Comparison of ENCODE assay signal across 10 cellular contexts in genomic region chr1:3352084-3352951, GRCh38.
A peak's percentile ranks its signal among the peaks of the same experiment; 100 is the strongest.
DNase-seq lines count a peak whose midpoint lies in the region; ATAC-seq and TF ChIP-seq lines count a peak whose summit lies in the region.
"Had no signal": no experiment of that assay in that cellular context is flagged by ENCODE, and none has a peak within 500 bp of the region (broad histone marks: within the 10 kb centered on the region; RNA-seq: fewer than 3 reads in every experiment).

No MANE protein-coding gene starts in this region.

- TF ChIP-seq EP300 in ovary (IDR thresholded peaks at IDR 0.05), result peak; percentile 68

- intact Hi-C loops in Panc1 (cut with micrococcal nuclease; ENCODE audit: unreplicated experiment) (no loop called here), ovary (cut with DNase I) (loop anchor here in 1 of 4 donors (5.0 kb wide), 1 partner anchor 40 kb away; no protein-coding TSS in a partner anchor)
- intact Hi-C loops in activated CD4-positive, alpha-beta T cell treated with anti-CD3 and anti-CD28 coated beads for 36 hours (cut with DNase I, micrococcal nuclease), result no loop called here
- intact Hi-C loops in CD4-positive, alpha-beta memory T cell (cut with micrococcal nuclease), result no loop called here

- H3K9me3 ChIP-seq in Panc1 (ENCODE audit: control insufficient read depth, insufficient read depth, low read depth, low read length), result no peaks in the 10 kb centered on the region
- no peaks in the 10 kb centered on the region for H3K9me3 ChIP-seq in ovary
- no peaks in the 10 kb centered on the region for H3K9me3 ChIP-seq in CD4-positive, alpha-beta memory T cell (ENCODE audit: control insufficient read depth in 1 of 2, low read length in 2 of 2)

- H3K4me1 Mint-ChIP-seq in activated CD4-positive, alpha-beta T cell treated with anti-CD3 and anti-CD28 coated beads for 36 hours, result no peaks in the 10 kb centered on the region
- no peaks in the 10 kb centered on the region for H3K4me1 Mint-ChIP-seq in CD4-positive, alpha-beta memory T cell

- H3K36me3 ChIP-seq in Panc1 (ENCODE audit: control insufficient read depth, insufficient read depth, low read length) (no peaks in the 10 kb centered on the region), ovary (no peaks in the 10 kb centered on the region)
- H3K36me3 ChIP-seq in CD4-positive, alpha-beta memory T cell (ENCODE audit: insufficient read depth, low read length), result no peaks in the 10 kb centered on the region

- no peak overlapping the region for H3K27ac Mint-ChIP-seq in activated CD4-positive, alpha-beta T cell treated with anti-CD3 and anti-CD28 coated beads for 36 hours
- H3K27ac Mint-ChIP-seq in CD4-positive, alpha-beta memory T cell, result no peak overlapping the region
- H3K27ac Mint-ChIP-seq: activated T-cell treated with anti-CD3 and anti-CD28 coated beads, Interleukin-2, amount 50 U/mL, for 72 hours; CD4-positive, alpha-beta T cell had no signal

- WGBS in ovary, 3 donors, result 5 to 10% (median 6%) methylated on average over 32 to 36 of the region's 36 CpGs

- BruUV-seq in Panc1 (replicated peaks; lab: Mats Ljungman, UMichigan), result no TSS peak

- H3K4me3 ChIP-seq in Panc1 (ENCODE audit: low read depth in 2 of 2, low read length in 2 of 2) (no peak overlapping the region), ovary (peak overlapping the region; percentile 4)
- H3K4me3 ChIP-seq in CD4-positive, alpha-beta memory T cell (ENCODE audit: low read length in 2 of 2), result no peak overlapping the region

- H3K27me3 Mint-ChIP-seq in activated CD4-positive, alpha-beta T cell treated with anti-CD3 and anti-CD28 coated beads for 36 hours, result peaks cover 2% of the 10 kb centered on the region
- H3K27me3 Mint-ChIP-seq in CD4-positive, alpha-beta memory T cell, result peaks cover 2% of the 10 kb centered on the region in 2 donors

- H3K9me3 Mint-ChIP-seq in activated CD4-positive, alpha-beta T cell treated with anti-CD3 and anti-CD28 coated beads for 36 hours (ENCODE audit: low read depth), result no peaks in the 10 kb centered on the region
- no peaks in the 10 kb centered on the region for H3K9me3 Mint-ChIP-seq in CD4-positive, alpha-beta memory T cell
- H3K9me3 Mint-ChIP-seq: activated T-cell treated with anti-CD3 and anti-CD28 coated beads, Interleukin-2, amount 50 U/mL, for 72 hours; CD4-positive, alpha-beta T cell had no signal

- ATAC-seq in Panc1 (peak; percentile 46), GM21447 (IDR thresholded peaks at IDR 0.05; ENCODE audit: unreplicated experiment) (no peak)
- no peak for ATAC-seq in activated CD4-positive, alpha-beta T cell treated with anti-CD3 and anti-CD28 coated beads for 36 hours
- ATAC-seq: activated T-cell treated with anti-CD3 and anti-CD28 coated beads, Interleukin-2, amount 50 U/mL, for 72 hours had no signal

- POLR2A ChIA-PET in Panc1 (lab: Charles Lee), result no interaction called here
- POLR2A ChIA-PET in activated CD4-positive, alpha-beta T cell treated with anti-CD3 and anti-CD28 coated beads for 36 hours (lab: Charles Lee), result no interaction called here
- POLR2A ChIA-PET in CD4-positive, alpha-beta memory T cell (lab: Charles Lee; ENCODE audit: partially characterized antibody), result no interaction called here

- TF ChIP-seq CTCF in Panc1 (IDR thresholded peaks at IDR 0.05) (no peak), ovary (IDR thresholded peaks at IDR 0.05) (no peak)

- in situ Hi-C loops in Panc1 (cut with HindIII; ENCODE audit: low pct_unique_long_range_greater_than_20kb, low sequenced_read_pairs), result no loop called here

- H3K27ac ChIP-seq in Panc1 (ENCODE audit: low read length) (peak overlapping the region; percentile 44), ovary (peak overlapping the region; percentile 80 to 84)
- no peak overlapping the region for H3K27ac ChIP-seq in CD4-positive, alpha-beta memory T cell (ENCODE audit: low read depth, low read length)

- H3K27me3 ChIP-seq in Panc1 (ENCODE audit: control insufficient read depth, insufficient read depth, low read length) (no peaks in the 10 kb centered on the region), ovary (no peaks in the 10 kb centered on the region)
- no peaks in the 10 kb centered on the region for H3K27me3 ChIP-seq in CD4-positive, alpha-beta memory T cell (ENCODE audit: insufficient read depth, low read length)

- peaks cover 50% of the 10 kb centered on the region for H3K4me1 ChIP-seq in Panc1 (ENCODE audit: control insufficient read depth, insufficient read depth, low read length)
- H3K4me1 ChIP-seq in ovary (ENCODE audit: insufficient read depth), result peaks cover 27% of the 10 kb centered on the region
- H3K4me1 ChIP-seq in CD4-positive, alpha-beta memory T cell (ENCODE audit: insufficient read depth, low read length), result no peaks in the 10 kb centered on the region

- peak; percentile 69 for DNase-seq in Ammon's horn (ENCODE audit: low spot score)
- DNase-seq in Panc1 (ENCODE audit: low read depth, low spot score), result no peak
- DNase-seq in fibroblast of the conjunctiva (ENCODE audit: low read depth), result peak; percentile 62
- DNase-seq in ovary, result peak; percentile 66 to 84 (median 80)
- no peak for DNase-seq in activated CD4-positive, alpha-beta T cell treated with anti-CD3 and anti-CD28 coated beads for 4 hours
- DNase-seq in activated CD4-positive, alpha-beta T cell treated with anti-CD3 and anti-CD28 coated beads for 36 hours, result no peak
- DNase-seq in CD4-positive, alpha-beta memory T cell, result no peak
- DNase-seq: activated T-cell treated with anti-CD3 and anti-CD28 coated beads, Interleukin-2, amount 50 U/mL, for 72 hours; CD4-positive, alpha-beta T cell had no signal

- CTCF ChIA-PET in Panc1 (lab: Charles Lee), result no interaction called here
- CTCF ChIA-PET in activated CD4-positive, alpha-beta T cell treated with anti-CD3 and anti-CD28 coated beads for 36 hours (lab: Charles Lee), result no interaction called here
- CTCF ChIA-PET in CD4-positive, alpha-beta memory T cell (lab: Charles Lee; ENCODE audit: partially characterized antibody), result no interaction called here

- H3K4me3 Mint-ChIP-seq in activated CD4-positive, alpha-beta T cell treated with anti-CD3 and anti-CD28 coated beads for 36 hours, result no peak overlapping the region
- no peak overlapping the region for H3K4me3 Mint-ChIP-seq in CD4-positive, alpha-beta memory T cell
- H3K4me3 Mint-ChIP-seq: activated T-cell treated with anti-CD3 and anti-CD28 coated beads, Interleukin-2, amount 50 U/mL, for 72 hours; CD4-positive, alpha-beta T cell had no signal

- peak; percentile 49 for TF ChIP-seq POLR2A in ovary (IDR thresholded peaks at IDR 0.05)

- no peaks in the 10 kb centered on the region for H3K36me3 Mint-ChIP-seq in activated CD4-positive, alpha-beta T cell treated with anti-CD3 and anti-CD28 coated beads for 36 hours (ENCODE audit: low read depth)
- H3K36me3 Mint-ChIP-seq in CD4-positive, alpha-beta memory T cell, result no peaks in the 10 kb centered on the region

Comparison
In these comparisons a context has a peak if more than half of its experiments do, and no peak if none do; other contexts are left out.
1. DNase-seq: peak in Ammon's horn (single experiment), fibroblast of the conjunctiva (single experiment) and ovary (5 of 5); none in Panc1 (single experiment), activated CD4-positive, alpha-beta T cell treated with anti-CD3 and anti-CD28 coated beads for 4 hours (0 of 2), activated CD4-positive, alpha-beta T cell treated with anti-CD3 and anti-CD28 coated beads for 36 hours (single experiment) and CD4-positive, alpha-beta memory T cell (0 of 5).